12 cellular contexts compared by ENCODE assay signal in genomic region chr16:3461120-3461519, GRCh38. TPM values are rescaled to one million over a fixed set of nuclear protein-coding genes. Genes with fewer than 3 reads are reported as not detected.
A peak's percentile ranks its signal among the peaks of the same experiment; 100 is the strongest.
DNase-seq lines count a peak whose midpoint lies in the region; ATAC-seq lines count a peak whose summit lies in the region.
"Had no signal": no experiment of that assay in that cellular context is flagged by ENCODE, and none has a peak within 500 bp of the region (broad histone marks: within the 10 kb centered on the region; RNA-seq: fewer than 3 reads in every experiment).

No MANE protein-coding gene starts in this region.

- H3K27ac ChIP-seq in CD8-positive, alpha-beta memory T cell (ENCODE audit: low read depth, low read length), result no peak overlapping the region

- no peaks in the 10 kb centered on the region for H3K9me3 ChIP-seq in CD8-positive, alpha-beta memory T cell (ENCODE audit: low read length)
- no peaks in the 10 kb centered on the region for H3K9me3 ChIP-seq in HAP-1

- no peaks in the 10 kb centered on the region for H3K27me3 ChIP-seq in CD8-positive, alpha-beta memory T cell (ENCODE audit: insufficient read depth, low read length, poor library complexity, severe bottlenecking)
- no peaks in the 10 kb centered on the region for H3K27me3 ChIP-seq in HAP-1 (ENCODE audit: low read depth)

- H3K4me3 ChIP-seq in CD8-positive, alpha-beta memory T cell (ENCODE audit: low read length), result no peak overlapping the region
- peak overlapping the region; percentile 5; the same call in 1 of the 2 replicates for H3K4me3 ChIP-seq in Jurkat, Clone E6-1 (ENCODE audit: low read length)
- H3K4me3 ChIP-seq in HAP-1, result no peak overlapping the region

- H3K27me3 Mint-ChIP-seq in CD8-positive, alpha-beta memory T cell, result no peaks in the 10 kb centered on the region
- no peaks in the 10 kb centered on the region for H3K27me3 Mint-ChIP-seq in naive thymus-derived CD8-positive, alpha-beta T cell

- H3K27ac Mint-ChIP-seq in CD8-positive, alpha-beta memory T cell, result peak overlapping the region; percentile 63 to 96 (median 86)
- H3K27ac Mint-ChIP-seq in naive thymus-derived CD8-positive, alpha-beta T cell, result peak overlapping the region; percentile 77 to 94 (median 84)

- peak; percentile 21 to 49 for ATAC-seq in naive thymus-derived CD8-positive, alpha-beta T cell
- ATAC-seq in HG02870 (IDR thresholded peaks at IDR 0.05; ENCODE audit: unreplicated experiment) (no peak), HG03175 (IDR thresholded peaks at IDR 0.05; ENCODE audit: unreplicated experiment) (no peak), HG03378 (IDR thresholded peaks at IDR 0.05; ENCODE audit: unreplicated experiment) (no peak)

- peak overlapping the region; percentile 30 to 74 (median 60) for H3K4me3 Mint-ChIP-seq in CD8-positive, alpha-beta memory T cell
- peak overlapping the region; percentile 49 to 95 (median 75) for H3K4me3 Mint-ChIP-seq in naive thymus-derived CD8-positive, alpha-beta T cell

- peaks cover 56 to 86% (median 69%) of the 10 kb centered on the region in 3 donors for H3K4me1 Mint-ChIP-seq in CD8-positive, alpha-beta memory T cell
- peaks cover 31 to 76% (median 60%) of the 10 kb centered on the region in 4 donors for H3K4me1 Mint-ChIP-seq in naive thymus-derived CD8-positive, alpha-beta T cell

- POLR2A ChIA-PET in CD8-positive, alpha-beta memory T cell (lab: Charles Lee), result no interaction called here
- POLR2A ChIA-PET in naive thymus-derived CD8-positive, alpha-beta T cell (lab: Charles Lee), result interaction anchor here (0.6 to 3.4 kb wide), 8 partner anchors 24 to 327 kb away, joined by 3 to 9 read pairs (median 4); partner anchors contain the start of genes ZNF213 and ZNF263

- peak; percentile 24 to 80 (median 53) for DNase-seq in CD8-positive, alpha-beta memory T cell
- peak; percentile 76 for DNase-seq in Jurkat, Clone E6-1 (ENCODE audit: low read depth, low spot score)
- peak; percentile 58 for DNase-seq in activated T-cell treated with anti-CD3 and anti-CD28 coated beads, Interleukin-2, amount 50 U/mL, for 1 hour
- peak; percentile 50 to 90 (median 76) for DNase-seq in naive thymus-derived CD8-positive, alpha-beta T cell
- no peak for DNase-seq in HAP-1 (ENCODE audit: low spot score in 2 of 2)
- DNase-seq: DMS79 treated with DMSO at 0.1 percent for 48 hours, IMR-90, NCI-H774 had no signal

- H3K36me3 Mint-ChIP-seq in CD8-positive, alpha-beta memory T cell, result peaks cover 0 to 15% (median 2%) of the 10 kb centered on the region in 3 donors
- peaks cover 0 to 4% (median 0%) of the 10 kb centered on the region in 3 donors for H3K36me3 Mint-ChIP-seq in naive thymus-derived CD8-positive, alpha-beta T cell

- peaks cover 3% of the 10 kb centered on the region for H3K36me3 ChIP-seq in CD8-positive, alpha-beta memory T cell (ENCODE audit: insufficient read depth, low read length)
- H3K36me3 ChIP-seq in HAP-1 (replicated peaks), result peaks cover 3% of the 10 kb centered on the region

- peaks cover 59% of the 10 kb centered on the region for H3K4me1 ChIP-seq in CD8-positive, alpha-beta memory T cell (ENCODE audit: insufficient read depth, low read length)
- peaks cover 20% of the 10 kb centered on the region for H3K4me1 ChIP-seq in HAP-1

- H3K9me3 Mint-ChIP-seq in CD8-positive, alpha-beta memory T cell, result no peaks in the 10 kb centered on the region
- no peaks in the 10 kb centered on the region for H3K9me3 Mint-ChIP-seq in naive thymus-derived CD8-positive, alpha-beta T cell

- CTCF ChIA-PET in CD8-positive, alpha-beta memory T cell (lab: Charles Lee), result interaction anchor here (0.7 to 1.2 kb wide), 3 partner anchors 327 to 429 kb away, joined by 3 read pairs; partner anchors contain the start of gene ZNF213

- in situ Hi-C loops in HAP-1 (cut with MboI; ENCODE audit: low sequenced_read_pairs), result no loop called here

RNA-seq across cellular contexts. Expression of gene NAA60, which starts 17.6 kb away (rescaled TPM):
- total RNA-seq in CD8-positive, alpha-beta memory T cell, result 10 to 100 TPM; 33.1 to 33.9 TPM
- 65.5 TPM for polyA plus RNA-seq in CD8-positive, alpha-beta memory T cell
- 38.6 TPM for polyA plus RNA-seq in Jurkat, Clone E6-1 (2012; ENCODE audit: insufficient read depth, insufficient read length)
- total RNA-seq in naive thymus-derived CD8-positive, alpha-beta T cell, result 10 to 100 TPM; 68.5 to 74.4 TPM
- 10 to 100 TPM; 36.9 to 56.1 (median 44.4) TPM for polyA plus RNA-seq in naive thymus-derived CD8-positive, alpha-beta T cell

RNA-seq across cellular contexts. Expression of gene ZNF597, which starts 17.8 kb away (rescaled TPM):
- total RNA-seq in CD8-positive, alpha-beta memory T cell, result 1 to 10 TPM; 2.4 TPM
- 1.3 TPM for polyA plus RNA-seq in CD8-positive, alpha-beta memory T cell
- polyA plus RNA-seq in Jurkat, Clone E6-1 (2012; ENCODE audit: insufficient read depth, insufficient read length), result 1.4 TPM
- 1 to 10 TPM; 5.7 to 5.8 TPM for total RNA-seq in naive thymus-derived CD8-positive, alpha-beta T cell
- polyA plus RNA-seq in naive thymus-derived CD8-positive, alpha-beta T cell, result 1 to 10 TPM; 1.1 to 2.3 (median 1.9) TPM

RNA-seq across cellular contexts. Expression of gene C16orf90, which starts 34.2 kb away (rescaled TPM):
- total RNA-seq in CD8-positive, alpha-beta memory T cell, result not detected
- not detected for polyA plus RNA-seq in CD8-positive, alpha-beta memory T cell
- polyA plus RNA-seq in Jurkat, Clone E6-1 (2012; ENCODE audit: insufficient read depth, insufficient read length), result not detected
- total RNA-seq in naive thymus-derived CD8-positive, alpha-beta T cell, result not detected
- under 1 TPM in 1 of 3 donors, not detected in 2; 0.26 TPM for polyA plus RNA-seq in naive thymus-derived CD8-positive, alpha-beta T cell
- total RNA-seq: glomerular endothelial cell, IMR-90 had no signal
- polyA plus RNA-seq: IMR-90 had no signal

RNA-seq across cellular contexts. Expression of gene CLUAP1, which starts 39.7 kb away (rescaled TPM):
- total RNA-seq in CD8-positive, alpha-beta memory T cell, result 10 to 100 TPM; 15.1 to 17.8 TPM
- polyA plus RNA-seq in CD8-positive, alpha-beta memory T cell, result 23.3 TPM
- 22.1 TPM for polyA plus RNA-seq in Jurkat, Clone E6-1 (2012; ENCODE audit: insufficient read depth, insufficient read length)
- total RNA-seq in naive thymus-derived CD8-positive, alpha-beta T cell, result 10 to 100 TPM; 26.4 to 28.3 TPM
- 10 to 100 TPM; 37.6 to 43.1 (median 38.1) TPM for polyA plus RNA-seq in naive thymus-derived CD8-positive, alpha-beta T cell

Comparison
In these comparisons a context has a peak if more than half of its experiments do, and no peak if none do; other contexts are left out.
1. DNase-seq: peak in CD8-positive, alpha-beta memory T cell (5 of 5), Jurkat, Clone E6-1 (single experiment), activated T-cell treated with anti-CD3 and anti-CD28 coated beads, Interleukin-2, amount 50 U/mL, for 1 hour (single experiment) and naive thymus-derived CD8-positive, alpha-beta T cell (10 of 10); none in HAP-1 (0 of 2).
2. ATAC-seq: peak in naive thymus-derived CD8-positive, alpha-beta T cell (2 of 2); none in HG02870 (single experiment), HG03175 (single experiment) and HG03378 (single experiment).